ENCODE assay signal across 8 cellular contexts in genomic region chr1:1841575-1841991, GRCh38. TPM values are rescaled to one million over a fixed set of nuclear protein-coding genes. Genes with fewer than 3 reads are reported as not detected.
DNase-seq lines count a peak whose midpoint lies in the region; FAIRE-seq and TF ChIP-seq lines count a peak whose summit lies in the region.

No MANE protein-coding gene starts in this region.

- TF ChIP-seq CTCF in D721Med (IDR thresholded peaks at IDR 0.05; ENCODE audit: insufficient read depth, missing control alignments): peak; percentile 36
- TF ChIP-seq CTCF in LNCaP clone FGC (IDR thresholded peaks at IDR 0.05; ENCODE audit: control insufficient read depth, extremely low read depth, insufficient read depth): peak; percentile 37
- peak in 14 of 56 donors; percentile 11 to 30 (median 18) for TF ChIP-seq CTCF in dorsolateral prefrontal cortex (IDR thresholded peaks at IDR 0.05 in 54 of 56, conservative IDR thresholded peaks at IDR 0.05 in 2 of 56; ENCODE audit: low read depth in 1 of 56, partially characterized antibody in 56 of 56)
- peak; percentile 12 for TF ChIP-seq CTCF in osteocyte (IDR thresholded peaks at IDR 0.05)

- H3K27me3 Mint-ChIP-seq in osteocyte (ENCODE audit: unreplicated experiment): no peaks in the 10 kb centered on the region

- H3K27ac ChIP-seq in dorsolateral prefrontal cortex: peak overlapping the region in 58 of 59 donors; percentile 12 to 92 (median 81)

- FAIRE-seq in D721Med (lab: Jason Lieb, UNC): no peak

- H3K4me1 Mint-ChIP-seq in osteocyte (ENCODE audit: unreplicated experiment): peaks cover 34% of the 10 kb centered on the region

- peak overlapping the region; percentile 57 for H3K27ac Mint-ChIP-seq in osteocyte (ENCODE audit: unreplicated experiment)

- DNase-seq in D721Med (ENCODE audit: insufficient read length, low spot score): no peak
- no peak for DNase-seq in LNCaP clone FGC (ENCODE audit: low read depth)
- no peak for DNase-seq in dorsolateral prefrontal cortex
- DNase-seq in osteocyte (ENCODE audit: extremely low spot score, unreplicated experiment): no peak
- no peak for DNase-seq in HuH-7 (ENCODE audit: low spot score)
- no peak for DNase-seq in NCI-H226
- no peak for DNase-seq in stimulated activated naive CD4-positive, alpha-beta T cell treated with Interleukin-2 at 50 U/mL for 16 hours (lab: John Stamatoyannopoulos, UW)
- no peak for DNase-seq in inferior parietal cortex (ENCODE audit: extremely low spot score)

- H3K4me3 ChIP-seq in LNCaP clone FGC (ENCODE audit: low read depth, low read length) (peak overlapping the region; percentile 30), dorsolateral prefrontal cortex (peak overlapping the region in 30 of 59 donors; percentile 1 to 43 (median 16))

- intact Hi-C loops in dorsolateral prefrontal cortex (cut with DNase I): loop anchor here in 1 of 2 donors (5.0 kb wide), 1 partner anchor 46 kb away; no protein-coding TSS in a partner anchor

- no peaks in the 10 kb centered on the region for H3K9me3 Mint-ChIP-seq in osteocyte (ENCODE audit: unreplicated experiment)

- H3K4me3 Mint-ChIP-seq in osteocyte (ENCODE audit: unreplicated experiment): no peak overlapping the region

- peaks cover 5% of the 10 kb centered on the region for H3K36me3 Mint-ChIP-seq in osteocyte (ENCODE audit: unreplicated experiment)

- H3K27me3 ChIP-seq in dorsolateral prefrontal cortex: no peaks in the 10 kb centered on the region

RNA-seq across cellular contexts. Expression of gene GNB1, which starts 49.3 kb away (rescaled TPM):
- total RNA-seq in dorsolateral prefrontal cortex: 100 to 1,000 TPM; 375 to 847 (median 628) TPM
- total RNA-seq in osteocyte: 394 and 407 TPM in 2 replicates
